Comparison of ENCODE assay signal across 1 cellular context in genomic region chr22:19604711-19605268, GRCh38.
TF ChIP-seq lines count a peak whose summit lies in the region.

No MANE protein-coding gene starts in this region.

TF ChIP-seq in HEK293, 187 proteins besides CTCF, POLR2A, EP300 and RAD21 (continued from another document):
- peak; percentile 40; the same call in 1 of the 2 replicates for TF ChIP-seq PRDM10 (tag by site-specific recombination; IDR thresholded peaks at IDR 0.05)
- TF ChIP-seq ZNF548 (tag by site-specific recombination; IDR thresholded peaks at IDR 0.05): no peak
- peak; percentile 77 for TF ChIP-seq ZNF629 (tag by site-specific recombination; IDR thresholded peaks at IDR 0.05)
- TF ChIP-seq EGR2 (tag by site-specific recombination; IDR thresholded peaks at IDR 0.05; ENCODE audit: low read depth): peak; percentile 54; the same call in 1 of the 2 replicates
- peak; percentile 50 for TF ChIP-seq ZNF366 (tag by site-specific recombination; conservative IDR thresholded peaks at IDR 0.05)
- TF ChIP-seq OSR2 (tag by site-specific recombination; IDR thresholded peaks at IDR 0.05): 0 out of 2 replicates have a peak, but pooled peaks have one; percentile 30
- peak; percentile 32; the same call in 1 of the 2 replicates for TF ChIP-seq ZBTB48 (tag by site-specific recombination; IDR thresholded peaks at IDR 0.05)
- TF ChIP-seq ZNF132 (tag by site-specific recombination; IDR thresholded peaks at IDR 0.05; ENCODE audit: borderline replicate concordance): no peak
- TF ChIP-seq SCRT2 (tag by site-specific recombination; IDR thresholded peaks at IDR 0.05): peak; percentile 77
